18 cellular contexts compared by ENCODE assay signal in genomic region chr16:78890496-78890895, GRCh38.
DNase-seq lines count a peak whose midpoint lies in the region; ATAC-seq lines count a peak whose summit lies in the region.
"Had no signal": no experiment of that assay in that cellular context is flagged by ENCODE, and none has a peak within 500 bp of the region (broad histone marks: within the 10 kb centered on the region; RNA-seq: fewer than 3 reads in every experiment).

No MANE protein-coding gene starts in this region.

- H3K27ac ChIP-seq in CD4-positive, CD25-positive, alpha-beta regulatory T cell (ENCODE audit: insufficient read depth, low read length, poor library complexity, severe bottlenecking): no peak overlapping the region
- H3K27ac ChIP-seq: BLaER1 treated with 17β-estradiol and CSF1 and Interleukin-3, amounts not matched to agents 10 nM and 100 nM; PC-9 had no signal

- no peak overlapping the region for H3K4me3 ChIP-seq in CD4-positive, CD25-positive, alpha-beta regulatory T cell (ENCODE audit: low read depth, low read length)
- H3K4me3 ChIP-seq: BLaER1 treated with 17β-estradiol and CSF1 and Interleukin-3, amounts not matched to agents 10 nM and 100 nM; PC-9 had no signal

- POLR2A ChIA-PET in activated CD4-positive, alpha-beta T cell treated with anti-CD3 and anti-CD28 coated beads, Interleukin-2, amount 10 ng/mL, durations not matched to agents 7 days and 5 days (lab: Charles Lee): no interaction called here

- no peaks in the 10 kb centered on the region for H3K36me3 ChIP-seq in CD4-positive, CD25-positive, alpha-beta regulatory T cell (ENCODE audit: control insufficient read depth, insufficient read depth, low read length)
- H3K36me3 ChIP-seq: BLaER1 treated with 17β-estradiol and CSF1 and Interleukin-3, amounts not matched to agents 10 nM and 100 nM had no signal

- peaks cover 8% of the 10 kb centered on the region for H3K4me1 ChIP-seq in CD4-positive, CD25-positive, alpha-beta regulatory T cell (ENCODE audit: control insufficient read depth, insufficient read depth, low read length, poor library complexity, severe bottlenecking)

- CTCF ChIA-PET in activated CD4-positive, alpha-beta T cell treated with anti-CD3 and anti-CD28 coated beads, Interleukin-2, amount 10 ng/mL, durations not matched to agents 7 days and 5 days (lab: Charles Lee): no interaction called here

- peak overlapping the region; percentile 6 for H3K27ac Mint-ChIP-seq in activated CD4-positive, alpha-beta T cell treated with anti-CD3 and anti-CD28 coated beads, Interleukin-2, amount 10 ng/mL, durations not matched to agents 7 days and 5 days
- peak overlapping the region in 2 of 3 donors; percentile 28 to 76 for H3K27ac Mint-ChIP-seq in CD4-positive, CD25-positive, alpha-beta regulatory T cell
- H3K27ac Mint-ChIP-seq in T-helper 17 cell (peak overlapping the region; percentile 74), memory B cell (peak overlapping the region; percentile 35)
- H3K27ac Mint-ChIP-seq: HFFc6 had no signal

- no peak for DNase-seq in activated CD4-positive, alpha-beta T cell treated with anti-CD3 and anti-CD28 coated beads, Interleukin-2, amount 10 ng/mL, durations not matched to agents 7 days and 5 days
- no peak for DNase-seq in activated CD4-positive, alpha-beta T cell treated with anti-CD3 and anti-CD28 coated beads for 4 hours
- peak in 1 of 3 donors; percentile 23 for DNase-seq in CD4-positive, CD25-positive, alpha-beta regulatory T cell
- DNase-seq in T-helper 17 cell (no peak), memory B cell (ENCODE audit: low spot score in 2 of 2) (no peak), middle frontal gyrus (ENCODE audit: extremely low spot score, low spot score) (no peak), SHP77 treated with DMSO at 0.1 percent for 48 hours (lab: John Stamatoyannopoulos, UW) (no peak), NCI-H345 (lab: John Stamatoyannopoulos, UW) (no peak)
- DNase-seq: DMS 273 treated with DMSO at 0.1 percent for 48 hours, EL, HFFc6, KBM-7, NCI-H1417 treated with DMSO at 0.1 percent for 48 hours, NCI-H1930, NCI-H2171, NCI-H748 treated with DMSO at 0.1 percent for 48 hours, PC-9 had no signal

- no peak for ATAC-seq in CD4-positive, CD25-positive, alpha-beta regulatory T cell (ENCODE audit: low read depth in 2 of 2)
- ATAC-seq in T-helper 17 cell (peak; percentile 26), memory B cell (ENCODE audit: low read depth) (peak; percentile 10)

- H3K27me3 ChIP-seq in CD4-positive, CD25-positive, alpha-beta regulatory T cell (ENCODE audit: control insufficient read depth, insufficient read depth, low read length): no peaks in the 10 kb centered on the region
- H3K27me3 ChIP-seq: BLaER1 treated with 17β-estradiol and CSF1 and Interleukin-3, amounts not matched to agents 10 nM and 100 nM had no signal

- no peaks in the 10 kb centered on the region for H3K27me3 Mint-ChIP-seq in activated CD4-positive, alpha-beta T cell treated with anti-CD3 and anti-CD28 coated beads, Interleukin-2, amount 10 ng/mL, durations not matched to agents 7 days and 5 days
- no peaks in the 10 kb centered on the region for H3K27me3 Mint-ChIP-seq in CD4-positive, CD25-positive, alpha-beta regulatory T cell
- H3K27me3 Mint-ChIP-seq in T-helper 17 cell (peaks cover 4% of the 10 kb centered on the region), memory B cell (no peaks in the 10 kb centered on the region)

- peaks cover 6% of the 10 kb centered on the region for H3K9me3 Mint-ChIP-seq in activated CD4-positive, alpha-beta T cell treated with anti-CD3 and anti-CD28 coated beads, Interleukin-2, amount 10 ng/mL, durations not matched to agents 7 days and 5 days
- H3K9me3 Mint-ChIP-seq in CD4-positive, CD25-positive, alpha-beta regulatory T cell: peaks cover 0 to 5% (median 0%) of the 10 kb centered on the region in 7 donors
- peaks cover 2% of the 10 kb centered on the region for H3K9me3 Mint-ChIP-seq in memory B cell

- H3K4me1 Mint-ChIP-seq in activated CD4-positive, alpha-beta T cell treated with anti-CD3 and anti-CD28 coated beads, Interleukin-2, amount 10 ng/mL, durations not matched to agents 7 days and 5 days: peaks cover 23% of the 10 kb centered on the region
- peaks cover 5 to 32% (median 15%) of the 10 kb centered on the region in 4 donors for H3K4me1 Mint-ChIP-seq in CD4-positive, CD25-positive, alpha-beta regulatory T cell
- peaks cover 28% of the 10 kb centered on the region for H3K4me1 Mint-ChIP-seq in T-helper 17 cell
- peaks cover 9% of the 10 kb centered on the region for H3K4me1 Mint-ChIP-seq in memory B cell

- H3K9me3 ChIP-seq in CD4-positive, CD25-positive, alpha-beta regulatory T cell (ENCODE audit: control insufficient read depth in 2 of 2, low read length in 2 of 2): no peaks in the 10 kb centered on the region
- H3K9me3 ChIP-seq in T-helper 17 cell (ENCODE audit: control insufficient read depth, low read length, poor library complexity, severe bottlenecking): no peaks in the 10 kb centered on the region
- H3K9me3 ChIP-seq: BLaER1 treated with 17β-estradiol and CSF1 and Interleukin-3, amounts not matched to agents 10 nM and 100 nM had no signal

- H3K36me3 Mint-ChIP-seq in activated CD4-positive, alpha-beta T cell treated with anti-CD3 and anti-CD28 coated beads, Interleukin-2, amount 10 ng/mL, durations not matched to agents 7 days and 5 days (ENCODE audit: low read depth): no peaks in the 10 kb centered on the region
- no peaks in the 10 kb centered on the region for H3K36me3 Mint-ChIP-seq in CD4-positive, CD25-positive, alpha-beta regulatory T cell
- H3K36me3 Mint-ChIP-seq in T-helper 17 cell (ENCODE audit: low read depth): peaks cover 2% of the 10 kb centered on the region
- H3K36me3 Mint-ChIP-seq in memory B cell: peaks cover 2% of the 10 kb centered on the region

- H3K4me3 Mint-ChIP-seq in activated CD4-positive, alpha-beta T cell treated with anti-CD3 and anti-CD28 coated beads, Interleukin-2, amount 10 ng/mL, durations not matched to agents 7 days and 5 days: no peak overlapping the region
- peak overlapping the region in 1 of 4 donors; percentile 0 for H3K4me3 Mint-ChIP-seq in CD4-positive, CD25-positive, alpha-beta regulatory T cell
- H3K4me3 Mint-ChIP-seq in T-helper 17 cell (peak overlapping the region; percentile 56), memory B cell (no peak overlapping the region)
- H3K4me3 Mint-ChIP-seq: HFFc6 had no signal

Comparison
In these comparisons a context has a peak if more than half of its experiments do, and no peak if none do; other contexts are left out.
1. H3K27ac Mint-ChIP-seq: peak in every context shown above with its lines; median percentile 74 in T-helper 17 cell; 52 in CD4-positive, CD25-positive, alpha-beta regulatory T cell; 35 in memory B cell; 6 in activated CD4-positive, alpha-beta T cell treated with anti-CD3 and anti-CD28 coated beads, Interleukin-2, amount 10 ng/mL, durations not matched to agents 7 days and 5 days.
2. ATAC-seq: peak in T-helper 17 cell (single experiment) and memory B cell (single experiment); none in CD4-positive, CD25-positive, alpha-beta regulatory T cell (0 of 2).